ENCODE assay signal across 12 cellular contexts in genomic region chr9:113626735-113627495, GRCh38.
DNase-seq lines count a peak whose midpoint lies in the region; ATAC-seq, FAIRE-seq and TF ChIP-seq lines count a peak whose summit lies in the region.
"Had no signal": no experiment of that assay in that cellular context is flagged by ENCODE, and none has a peak within 500 bp of the region (broad histone marks: within the 10 kb centered on the region; RNA-seq: fewer than 3 reads in every experiment).

No MANE protein-coding gene starts in this region.

- H3K27ac ChIP-seq in K562 (ENCODE audit: extremely low read depth, low read depth, low read length) (no peak overlapping the region), gastroesophageal sphincter (peak overlapping the region in 3 of 4 donors; percentile 28 to 58 (median 36)), thoracic aorta (peak overlapping the region; percentile 68 to 73)

- DNase-seq in K562 (ENCODE audit: extremely low read depth in 1 of 4, low spot score in 3 of 4) (no peak), thoracic aorta (ENCODE audit: low spot score) (no peak), NCI-H2081 treated with DMSO at 0.1 percent for 48 hours (lab: John Stamatoyannopoulos, UW) (no peak), NCI-H1436 (lab: John Stamatoyannopoulos, UW) (no peak), NCI-H524 (lab: John Stamatoyannopoulos, UW) (no peak)
- DNase-seq: NCI-H1105 treated with DMSO at 0.1 percent for 48 hours; NCI-H2227 treated with DMSO at 0.1 percent for 48 hours; SK-N-SH; stimulated activated CD4-positive, alpha-beta T cell treated with anti-CD3 and anti-CD28 coated beads, Interleukin-2, amount 100 ng/mL, for 48 hours had no signal

- TF ChIP-seq EP300 in K562 (IDR thresholded peaks at IDR 0.05; ENCODE audit: low read length) (no peak), gastroesophageal sphincter (IDR thresholded peaks at IDR 0.05) (no peak)

- intact Hi-C loops in K562 (cut with micrococcal nuclease): no loop called here

- POLR2A ChIA-PET in K562 (lab: Yijun Ruan, JAX): interaction anchor here (0.8 to 1.3 kb wide), 3 partner anchors 9 to 12 kb away, joined by 3 to 4 read pairs (median 3); no protein-coding TSS in a partner anchor

- H3K9me3 ChIP-seq in K562 (replicated peaks; ENCODE audit: control insufficient read depth, insufficient read depth, low read depth, low read length) (no peaks in the 10 kb centered on the region), gastroesophageal sphincter (no peaks in the 10 kb centered on the region), thoracic aorta (no peaks in the 10 kb centered on the region)
- H3K9me3 ChIP-seq: SK-N-SH had no signal

- H3K27ac Mint-ChIP-seq in nephron: peak overlapping the region; percentile 30 to 80 (median 72)

- H3K9me3 Mint-ChIP-seq in nephron: no peaks in the 10 kb centered on the region

- no peaks in the 10 kb centered on the region for H3K79me2 ChIP-seq in K562 (ENCODE audit: control insufficient read depth, insufficient read depth, low read length)

- H3K27me3 Mint-ChIP-seq in nephron (ENCODE audit: low read depth): peaks cover 32% of the 10 kb centered on the region

- no peaks in the 10 kb centered on the region for H3K36me3 Mint-ChIP-seq in nephron (ENCODE audit: low read depth)

- no peak overlapping the region for H3K4me2 ChIP-seq in K562 (ENCODE audit: insufficient read depth, low read length)
- H3K4me2 ChIP-seq: SK-N-SH had no signal

- no TSS peak for BruUV-seq in K562 (replicated peaks; lab: Mats Ljungman, UMichigan)

- WGBS in K562 (ENCODE audit: insufficient coverage, low coverage, missing lambda C conversion rate): 4% methylated on average over 8 of the region's 8 CpGs
- 51% methylated on average over 4 of the region's 8 CpGs; no CpG with 5 or more reads in 1 of the 2 donors for WGBS in gastroesophageal sphincter (ENCODE audit: low coverage in 1 of 2), 2 donors

- H3K4me3 Mint-ChIP-seq in nephron: peak overlapping the region in 1 of 3 experiments; percentile 25

- H3K4me1 Mint-ChIP-seq in nephron: peaks cover 50% of the 10 kb centered on the region

- CTCF ChIA-PET in K562 (lab: Yijun Ruan, JAX; ENCODE audit: low intra/inter-chr PET ratio): interaction anchor here (1.0 kb wide), 1 partner anchor 35 kb away, joined by 4 read pairs; no protein-coding TSS in a partner anchor

- ATAC-seq in K562 (no peak), gastroesophageal sphincter (peak; percentile 79), thoracic aorta (ENCODE audit: insufficient number of reproducible peaks, low FRiP score, low read depth) (no peak)

- H3K4me3 ChIP-seq in K562: no peak overlapping the region
- H3K4me3 ChIP-seq in gastroesophageal sphincter: no peak overlapping the region
- H3K4me3 ChIP-seq in thoracic aorta: no peak overlapping the region

- no peak overlapping the region for H2AFZ ChIP-seq in K562 (ENCODE audit: low read depth, low read length)

- no peaks in the 10 kb centered on the region for H3K4me1 ChIP-seq in K562 (replicated peaks in 1 of 2; ENCODE audit: control insufficient read depth in 2 of 2, insufficient read depth in 2 of 2, low read length in 2 of 2)
- peaks cover 0 to 22% (median 0%) of the 10 kb centered on the region in 3 donors for H3K4me1 ChIP-seq in gastroesophageal sphincter
- H3K4me1 ChIP-seq in thoracic aorta (ENCODE audit: control insufficient read depth in 1 of 2, low read depth in 2 of 2): peaks cover 19 to 65% of the 10 kb centered on the region in 2 donors

- H3K27me3 ChIP-seq in K562 (ENCODE audit: control insufficient read depth in 2 of 2, insufficient read depth in 2 of 2, low read length in 2 of 2): peaks cover 31 to 65% of the 10 kb centered on the region in 2 experiments
- H3K27me3 ChIP-seq in gastroesophageal sphincter: no peaks in the 10 kb centered on the region
- H3K27me3 ChIP-seq in thoracic aorta (replicated peaks; ENCODE audit: insufficient read depth): no peaks in the 10 kb centered on the region

- no peak overlapping the region for H3K9ac ChIP-seq in K562 (ENCODE audit: insufficient read depth in 1 of 2, low read depth in 2 of 2, low read length in 2 of 2)
- H3K9ac ChIP-seq: SK-N-SH had no signal

- TF ChIP-seq POLR2A in K562 (conservative IDR thresholded peaks at IDR 0.05): no peak
- no peak for TF ChIP-seq POLR2A in gastroesophageal sphincter (IDR thresholded peaks at IDR 0.05)

- no peaks in the 10 kb centered on the region for H3K9me1 ChIP-seq in K562 (ENCODE audit: control insufficient read depth, insufficient read depth, low read length)

- no peak for TF ChIP-seq RAD21 in K562 (CRISPR knock-in tag; conservative IDR thresholded peaks at IDR 0.05 in 1 of 2, IDR thresholded peaks at IDR 0.05 in 1 of 2)

- H4K20me1 ChIP-seq in K562 (replicated peaks; ENCODE audit: control insufficient read depth, insufficient read depth, low read length): no peaks in the 10 kb centered on the region; the same call in 1 of the 2 replicates

- in situ Hi-C loops in K562 (cut with MboI): no loop called here

- FAIRE-seq in K562 (lab: Jason Lieb, UNC): no peak
- FAIRE-seq: colon had no signal

- TF ChIP-seq CTCF in K562 (IDR thresholded peaks at IDR 0.05 in 2 of 3, conservative IDR thresholded peaks at IDR 0.05 in 1 of 3; ENCODE audit: insufficient read depth in 2 of 3, low read depth in 1 of 3, low read length in 3 of 3) (no peak), gastroesophageal sphincter (IDR thresholded peaks at IDR 0.05) (no peak), nephron (IDR thresholded peaks at IDR 0.05; ENCODE audit: unreplicated experiment in 3 of 3) (no peak), thoracic aorta (IDR thresholded peaks at IDR 0.05) (no peak)

- no peaks in the 10 kb centered on the region for H3K36me3 ChIP-seq in K562 (ENCODE audit: control insufficient read depth, insufficient read depth, low read length)
- no peaks in the 10 kb centered on the region for H3K36me3 ChIP-seq in gastroesophageal sphincter
- no peaks in the 10 kb centered on the region for H3K36me3 ChIP-seq in thoracic aorta

TF ChIP-seq in K562, 482 proteins besides CTCF, POLR2A, EP300 and RAD21:
- TF ChIP-seq GATAD2B (IDR thresholded peaks at IDR 0.05; ENCODE audit: borderline replicate concordance) (no peak), PHF20 (IDR thresholded peaks at IDR 0.05; ENCODE audit: partially characterized antibody) (no peak), JUN (IDR thresholded peaks at IDR 0.05; ENCODE audit: borderline replicate concordance, low read depth, low read length) (no peak), JUN (CRISPR knock-in tag; IDR thresholded peaks at IDR 0.05; ENCODE audit: borderline replicate concordance) (no peak), FOXP4 (CRISPR knock-in tag; IDR thresholded peaks at IDR 0.05; ENCODE audit: borderline replicate concordance) (no peak), ETV1 (tag; conservative IDR thresholded peaks at IDR 0.05; ENCODE audit: low read depth) (peak; percentile 44; the same call in 1 of the 2 replicates), TARDBP (IDR thresholded peaks at IDR 0.05) (no peak)
